Comparison of ENCODE assay signal across 8 cellular contexts in genomic region chr5:76582252-76583162, GRCh38. TPM values are rescaled to one million over a fixed set of nuclear protein-coding genes. Genes with fewer than 3 reads are reported as not detected.
A peak's percentile ranks its signal among the peaks of the same experiment; 100 is the strongest.
DNase-seq lines count a peak whose midpoint lies in the region; ATAC-seq and TF ChIP-seq lines count a peak whose summit lies in the region.

No MANE protein-coding gene starts in this region.

- H3F3A ChIP-seq in SK-N-SH (replicated peaks; ENCODE audit: insufficient read depth) = no peaks in the 10 kb centered on the region

- peak; percentile 72 for ATAC-seq in GM18909 (IDR thresholded peaks at IDR 0.05; ENCODE audit: poor library complexity, unreplicated experiment)
- peak; percentile 92 for ATAC-seq in HG02763 (IDR thresholded peaks at IDR 0.05; ENCODE audit: unreplicated experiment)
- ATAC-seq in left lung = peak; percentile 78
- no peak for ATAC-seq in gastrocnemius medialis

- H3K4me3 ChIP-seq in left lung (no peak overlapping the region), SK-N-SH (ENCODE audit: low read depth in 2 of 2, low read length in 1 of 2) (no peak overlapping the region), gastrocnemius medialis (no peak overlapping the region)

- DNase-seq in OCI-M1 (lab: John Stamatoyannopoulos, UW) (peak; percentile 86), left lung (no peak), SK-N-SH (no peak), gastrocnemius medialis (no peak), dermis blood vessel endothelial cell (no peak)
- DNase-seq in central memory CD4-positive, alpha-beta T cell = no peak

- no peaks in the 10 kb centered on the region for H3K27me3 ChIP-seq in left lung
- H3K27me3 ChIP-seq in SK-N-SH (ENCODE audit: insufficient read depth) = no peaks in the 10 kb centered on the region
- H3K27me3 ChIP-seq in gastrocnemius medialis = no peaks in the 10 kb centered on the region

- H3K79me2 ChIP-seq in SK-N-SH (ENCODE audit: insufficient read depth) = no peaks in the 10 kb centered on the region

- H3K9me3 ChIP-seq in left lung (no peaks in the 10 kb centered on the region), SK-N-SH (no peaks in the 10 kb centered on the region), gastrocnemius medialis (no peaks in the 10 kb centered on the region)

- H3K36me3 ChIP-seq in left lung (no peaks in the 10 kb centered on the region), SK-N-SH (replicated peaks in 1 of 2; ENCODE audit: control insufficient read depth in 1 of 2, insufficient read depth in 2 of 2, low read length in 1 of 2) (no peaks in the 10 kb centered on the region), gastrocnemius medialis (no peaks in the 10 kb centered on the region)

- no peak for TF ChIP-seq POLR2A in gastrocnemius medialis (IDR thresholded peaks at IDR 0.05)

- CTCF ChIA-PET in SK-N-SH (lab: Yijun Ruan, JAX) = interaction anchor here (0.7 to 4.9 kb wide), 17 partner anchors 9 to 1532 kb away, joined by 3 to 31 read pairs (median 3); partner anchors contain the start of gene IQGAP2

- no peak overlapping the region for H3K9ac ChIP-seq in SK-N-SH

- H3K4me1 ChIP-seq in left lung (peaks cover 4 to 14% of the 10 kb centered on the region in 2 donors), SK-N-SH (ENCODE audit: control insufficient read depth in 1 of 2, insufficient read depth in 2 of 2, low read depth in 1 of 2, low read length in 1 of 2) (no peaks in the 10 kb centered on the region; a peak in 1 of 4 replicates), gastrocnemius medialis (no peaks in the 10 kb centered on the region)

- WGBS in SK-N-SH (ENCODE audit: low lambda C conversion rate) = 79% methylated on average over 6 of the region's 6 CpGs

- no peaks in the 10 kb centered on the region for H3K9me2 ChIP-seq in SK-N-SH

- in situ Hi-C loops in gastrocnemius medialis (cut with MboI; ENCODE audit: low sequenced_read_pairs in 4 of 4) = no loop called here

- TF ChIP-seq RAD21 in SK-N-SH (IDR thresholded peaks at IDR 0.05; ENCODE audit: low read length) = no peak

- POLR2A ChIA-PET in SK-N-SH (lab: Yijun Ruan, JAX) = no interaction called here

- TF ChIP-seq CTCF in left lung (IDR thresholded peaks at IDR 0.05) = no peak
- TF ChIP-seq CTCF in SK-N-SH (IDR thresholded peaks at IDR 0.05) = no peak
- no peak for TF ChIP-seq CTCF in gastrocnemius medialis (IDR thresholded peaks at IDR 0.05 in 4 of 5, conservative IDR thresholded peaks at IDR 0.05 in 1 of 5)

- no peaks in the 10 kb centered on the region for H4K20me1 ChIP-seq in SK-N-SH (ENCODE audit: insufficient read depth)

- no peak overlapping the region for H2AFZ ChIP-seq in SK-N-SH (ENCODE audit: low read depth)

- H3K27ac ChIP-seq in left lung = peak overlapping the region in 1 of 2 donors; percentile 2
- H3K27ac ChIP-seq in SK-N-SH (ENCODE audit: low read depth in 2 of 2, low read length in 1 of 2) = no peak overlapping the region
- no peak overlapping the region for H3K27ac ChIP-seq in gastrocnemius medialis

- H3K4me2 ChIP-seq in SK-N-SH = no peak overlapping the region

- intact Hi-C loops in left lung (cut with DNase I) = no loop called here
- intact Hi-C loops in gastrocnemius medialis (cut with DNase I; ENCODE audit: low total_unique reads) = loop anchor here (5.0 kb wide), 1 partner anchor 180 kb away; the partner anchor contains the start of gene IQGAP2

- TF ChIP-seq EP300 in SK-N-SH (IDR thresholded peaks at IDR 0.05; ENCODE audit: borderline replicate concordance in 1 of 2, low read depth in 1 of 2, low read length in 1 of 2) = no peak

TF ChIP-seq in SK-N-SH, 30 proteins besides CTCF, POLR2A, EP300 and RAD21:
- no peak for TF ChIP-seq RXRA (IDR thresholded peaks at IDR 0.05; ENCODE audit: borderline replicate concordance, low read depth)
- TF ChIP-seq PBX3 (IDR thresholded peaks at IDR 0.05) = no peak
- no peak for TF ChIP-seq ELF1 (IDR thresholded peaks at IDR 0.05)
- TF ChIP-seq FOSL2 (IDR thresholded peaks at IDR 0.05; ENCODE audit: borderline replicate concordance, low read depth) = no peak
- no peak for TF ChIP-seq TAF1 (IDR thresholded peaks at IDR 0.05; ENCODE audit: borderline replicate concordance, low read depth, low read length)
- no peak for TF ChIP-seq MXI1 (IDR thresholded peaks at IDR 0.05; ENCODE audit: low read depth, low read length)
- no peak for TF ChIP-seq SMC3 (IDR thresholded peaks at IDR 0.05; ENCODE audit: low read depth, low read length)
- TF ChIP-seq EZH2phosphoT487 (IDR thresholded peaks at IDR 0.05; ENCODE audit: borderline replicate concordance, low read depth) = no peak
- TF ChIP-seq MAX (IDR thresholded peaks at IDR 0.05; ENCODE audit: low read depth) = no peak

RNA-seq across cellular contexts. Expression of gene F2RL2, which starts 40.7 kb away (rescaled TPM):
- 1 to 10 TPM in 1 of 2 donors, under 1 TPM in 1; 0.10 to 1.8 TPM for total RNA-seq in left lung
- polyA plus RNA-seq in SK-N-SH (2012; rRNA removed) = 29.4 and 51.0 TPM in 2 replicates
- polyA plus RNA-seq in SK-N-SH (2012; cell fraction: cytosol; rRNA removed) = 28.0 and 30.2 TPM in 2 replicates
- polyA plus RNA-seq in SK-N-SH (2012; cell fraction: nucleus; rRNA removed) = 15.4 and 29.4 TPM in 2 replicates
- total RNA-seq in gastrocnemius medialis = not detected
- under 0.01 and 0.14 TPM in 2 replicates for total RNA-seq in dermis blood vessel endothelial cell

Comparison
In these comparisons a context has a peak if more than half of its experiments do, and no peak if none do; other contexts are left out.
1. ATAC-seq: peak in GM18909 (single experiment), HG02763 (single experiment) and left lung (single experiment); none in gastrocnemius medialis (0 of 2).